Comparison of ENCODE assay signal across 22 cellular contexts in genomic region chr5:8138884-8139283, GRCh38.
"Had no signal": no experiment of that assay in that cellular context is flagged by ENCODE, and none has a peak within 500 bp of the region (broad histone marks: within the 10 kb centered on the region; RNA-seq: fewer than 3 reads in every experiment).

No MANE protein-coding gene starts in this region.

- H3K36me3 ChIP-seq: heart right ventricle, right lobe of liver, stomach, suprapubic skin, vagina had no signal

- ATAC-seq: activated CD4-positive, alpha-beta T cell treated with anti-CD3 and anti-CD28 coated beads for 36 hours; activated T-cell treated with anti-CD3 and anti-CD28 coated beads, Interleukin-2, amount 50 U/mL, for 72 hours; heart right ventricle; left colon; mucosa of descending colon; right lobe of liver; WTC11 had no signal

- H3K27me3 ChIP-seq: heart right ventricle, right lobe of liver, stomach, suprapubic skin, vagina had no signal

- H3K4me3 ChIP-seq: heart right ventricle, mucosa of descending colon, right lobe of liver, skin epidermis, stomach, suprapubic skin, vagina had no signal

- DNase-seq: activated CD4-positive, alpha-beta memory T cell treated with anti-CD3 and anti-CD28 coated beads for 36 hours; activated CD4-positive, alpha-beta T cell treated with anti-CD3 and anti-CD28 coated beads for 36 hours; activated effector memory CD4-positive, alpha-beta T cell treated with Interleukin-2 at 50 U/mL for 16 hours; activated naive CD4-positive, alpha-beta T cell treated with anti-CD3 and anti-CD28 coated beads, Interleukin-2, amount 10 ng/mL, durations not matched to agents 7 days and 5 days; activated T-cell treated with anti-CD3 and anti-CD28 coated beads, Interleukin-2, amount 50 U/mL, for 72 hours; amygdala; cortex of kidney; foreskin fibroblast; heart right ventricle; left colon; mesenchymal stem cell; mucosa of descending colon; occipital lobe; right lobe of liver; stimulated activated CD4-positive, alpha-beta T cell treated with anti-CD3 and anti-CD28 coated beads, Interleukin-1b, Interleukin-23, amount 100 ng/mL, for 48 hours; stomach; T-helper 9 cell; trophoblast cell had no signal

- H3K4me1 ChIP-seq: heart right ventricle, right lobe of liver, stomach, suprapubic skin, vagina had no signal

- H3K27ac ChIP-seq: heart right ventricle, right lobe of liver, skin epidermis, stomach, suprapubic skin, vagina had no signal

- H3K9me3 ChIP-seq: heart right ventricle, mucosa of descending colon, right lobe of liver, stomach, suprapubic skin, vagina had no signal
